ENCODE assay signal across 8 cellular contexts in the genomic region with DNA sequence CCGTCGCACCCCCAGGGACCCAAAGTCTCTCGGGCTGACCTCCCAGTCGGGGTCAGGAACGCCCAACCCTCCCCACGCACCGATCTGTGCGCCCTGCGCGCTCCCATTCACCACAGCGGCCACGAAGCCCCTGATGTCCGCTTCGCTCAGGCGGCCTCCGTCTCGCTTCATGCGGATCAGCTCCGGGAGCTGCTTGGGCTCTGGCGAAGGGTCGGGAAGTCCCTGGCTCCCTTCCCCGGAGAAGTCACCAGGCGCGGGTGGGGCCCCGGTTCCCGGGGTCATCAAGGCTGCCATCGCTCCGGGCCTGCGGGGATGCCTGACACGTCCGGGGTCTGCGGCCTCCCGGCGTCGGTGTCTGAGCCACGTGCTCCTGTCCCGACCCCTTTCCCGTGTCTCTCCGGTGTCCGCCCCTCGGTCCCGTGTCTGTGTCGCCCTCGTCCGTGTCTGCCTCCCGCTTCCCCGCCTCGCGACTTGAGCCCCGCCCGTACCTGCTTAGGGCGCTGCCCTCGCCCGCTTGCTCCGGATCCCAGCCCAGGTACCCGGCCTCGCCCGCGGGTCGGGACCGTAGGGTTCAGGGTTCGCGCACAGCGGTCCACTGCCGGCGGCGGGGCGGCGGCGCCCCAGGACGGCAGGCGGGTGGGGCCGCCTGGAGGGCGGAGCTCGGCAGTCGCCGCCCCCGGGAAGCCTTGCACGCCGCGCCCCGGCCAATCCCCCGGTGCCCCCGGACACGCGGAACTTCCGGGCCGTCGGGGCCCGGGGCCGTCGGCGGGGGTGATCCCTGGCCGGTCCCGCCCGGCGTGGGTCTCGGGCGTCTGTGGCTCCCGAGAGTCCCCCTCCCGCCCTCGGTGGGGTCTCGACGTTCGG. TPM values are rescaled to one million over a fixed set of nuclear protein-coding genes. Genes with fewer than 3 reads are reported as not detected.
DNase-seq lines count a peak whose midpoint lies in the region; ATAC-seq and TF ChIP-seq lines count a peak whose summit lies in the region.

A gene with protein sequence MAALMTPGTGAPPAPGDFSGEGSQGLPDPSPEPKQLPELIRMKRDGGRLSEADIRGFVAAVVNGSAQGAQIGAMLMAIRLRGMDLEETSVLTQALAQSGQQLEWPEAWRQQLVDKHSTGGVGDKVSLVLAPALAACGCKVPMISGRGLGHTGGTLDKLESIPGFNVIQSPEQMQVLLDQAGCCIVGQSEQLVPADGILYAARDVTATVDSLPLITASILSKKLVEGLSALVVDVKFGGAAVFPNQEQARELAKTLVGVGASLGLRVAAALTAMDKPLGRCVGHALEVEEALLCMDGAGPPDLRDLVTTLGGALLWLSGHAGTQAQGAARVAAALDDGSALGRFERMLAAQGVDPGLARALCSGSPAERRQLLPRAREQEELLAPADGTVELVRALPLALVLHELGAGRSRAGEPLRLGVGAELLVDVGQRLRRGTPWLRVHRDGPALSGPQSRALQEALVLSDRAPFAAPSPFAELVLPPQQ (minus strand): TSS at position 597 of the 864 bp plus-strand sequence. CDS start 303 bp downstream, at position 294.

- intact Hi-C loops in uterus (cut with DNase I; ENCODE audit: low total_unique reads): no loop called here

- peaks cover 31% of the 10 kb centered on the region for H3K27me3 Mint-ChIP-seq in endothelial cell (ENCODE audit: unreplicated experiment)

- peaks cover 11% of the 10 kb centered on the region for H3K4me1 Mint-ChIP-seq in endothelial cell (ENCODE audit: unreplicated experiment)

- DNase-seq in LoVo (ENCODE audit: low spot score) (peak; percentile 65), fibroblast of the conjunctiva (ENCODE audit: low read depth) (peak; percentile 34), uterus (peak; percentile 51 to 52), endothelial cell (ENCODE audit: low spot score) (no peak), Ammon's horn (ENCODE audit: low spot score) (no peak)
- DNase-seq in activated T-cell treated with anti-CD3 and anti-CD28 coated beads, Interleukin-2, amount 50 U/mL, for 1 hour: peak; percentile 71

- H3K4me3 ChIP-seq in neutrophil (ENCODE audit: low read depth in 1 of 2, low read length in 1 of 2) (peak within 1 kb of the TSS; percentile 81 to 98), uterus (peak within 1 kb of the TSS; percentile 39 to 40)

- H3K4me1 ChIP-seq in neutrophil (ENCODE audit: control insufficient read depth in 1 of 2, insufficient read depth in 1 of 2, low read depth in 1 of 2, low read length in 1 of 2) (peaks cover 62 to 70% of the 10 kb centered on the region in 2 experiments), uterus (peaks cover 0 to 11% of the 10 kb centered on the region in 2 donors)

- H3K27me3 ChIP-seq in neutrophil (no peaks in the 10 kb centered on the region), uterus (peaks cover 4 to 24% of the 10 kb centered on the region in 2 donors)

- peaks cover 2% of the 10 kb centered on the region for H3K36me3 Mint-ChIP-seq in endothelial cell (ENCODE audit: low read depth, unreplicated experiment)

- H3K9me3 ChIP-seq in neutrophil (no peaks in the 10 kb centered on the region), uterus (no peaks in the 10 kb centered on the region)

- H3K9me3 Mint-ChIP-seq in endothelial cell (ENCODE audit: unreplicated experiment): no peaks in the 10 kb centered on the region

- TF ChIP-seq POLR2A in uterus (IDR thresholded peaks at IDR 0.05): peak; percentile 35 to 63

- H3K4me3 Mint-ChIP-seq in endothelial cell (ENCODE audit: unreplicated experiment): no peak within 1 kb of the TSS

- H3K27ac ChIP-seq in neutrophil: peak within 1 kb of the TSS; percentile 98
- peak within 1 kb of the TSS; percentile 77 to 85 for H3K27ac ChIP-seq in uterus

- no peak within 1 kb of the TSS for H3K27ac Mint-ChIP-seq in endothelial cell (ENCODE audit: unreplicated experiment)

- peak; percentile 19 for ATAC-seq in GM18517 (IDR thresholded peaks at IDR 0.05; ENCODE audit: unreplicated experiment)

- H3K36me3 ChIP-seq in neutrophil: peaks cover 17% of the 10 kb centered on the region
- H3K36me3 ChIP-seq in uterus: no peaks in the 10 kb centered on the region

- TF ChIP-seq CTCF in neutrophil (IDR thresholded peaks at IDR 0.05) (peak; percentile 59), uterus (IDR thresholded peaks at IDR 0.05) (no peak), endothelial cell (IDR thresholded peaks at IDR 0.05; ENCODE audit: unreplicated experiment) (no peak)

RNA-seq across cellular contexts. Expression of the gene that starts here (rescaled TPM):
- total RNA-seq in uterus: 10 to 100 TPM in 3 of 4 donors, 1 to 10 TPM in 1; 4.4 to 21.5 (median 15.6) TPM
- total RNA-seq in endothelial cell (ENCODE audit: unreplicated experiment): 6.3 TPM

Comparison
In these comparisons a context has a peak if more than half of its experiments do, and no peak if none do; other contexts are left out.
1. DNase-seq: peak in LoVo (single experiment), activated T-cell treated with anti-CD3 and anti-CD28 coated beads, Interleukin-2, amount 50 U/mL, for 1 hour (single experiment), fibroblast of the conjunctiva (single experiment) and uterus (2 of 2); none in endothelial cell (single experiment) and Ammon's horn (single experiment).